1 cellular context compared by ENCODE assay signal in genomic region chr17:58692239-58693055, GRCh38.
A peak's percentile ranks its signal among the peaks of the same experiment; 100 is the strongest.
TF ChIP-seq lines count a peak whose summit lies in the region.

Gene RAD51C (plus strand): TSS chr17:58692602. CDS start chr17:58692644, 42 bp downstream.

TF ChIP-seq in WTC11, 78 proteins besides CTCF, POLR2A, EP300 and RAD21 (continued from another document):
- TF ChIP-seq NFE2L1 (CRISPR knock-in tag; IDR thresholded peaks at IDR 0.05) (peak; percentile 72; the same call in 1 of the 2 replicates), ZNF425 (CRISPR knock-in tag; conservative IDR thresholded peaks at IDR 0.05) (no peak), NR1H2 (CRISPR knock-in tag; IDR thresholded peaks at IDR 0.05) (peak; percentile 80; the same call in 1 of the 2 replicates), EMX1 (CRISPR knock-in tag; IDR thresholded peaks at IDR 0.05) (no peak), ATF2 (CRISPR knock-in tag; IDR thresholded peaks at IDR 0.05; ENCODE audit: borderline replicate concordance, low read depth) (0 out of 2 replicates have a peak, but pooled peaks have one; percentile 17), ZNF532 (CRISPR knock-in tag; IDR thresholded peaks at IDR 0.05; ENCODE audit: borderline replicate concordance) (peak; percentile 79; the same call in 1 of the 2 replicates), HMGA2 (CRISPR knock-in tag; IDR thresholded peaks at IDR 0.05) (no peak), ZNF281 (CRISPR knock-in tag; IDR thresholded peaks at IDR 0.05) (peak; percentile 47; the same call in 1 of the 2 replicates), USF1 (CRISPR knock-in tag; IDR thresholded peaks at IDR 0.05) (peak; percentile 17; the same call in 1 of the 2 replicates), CREM (CRISPR knock-in tag; IDR thresholded peaks at IDR 0.05) (peak; percentile 83; the same call in 1 of the 2 replicates), SP1 (CRISPR knock-in tag; conservative IDR thresholded peaks at IDR 0.05) (peak; percentile 59), ZNF121 (CRISPR knock-in tag; IDR thresholded peaks at IDR 0.05) (no peak), MAX (CRISPR knock-in tag; IDR thresholded peaks at IDR 0.05) (peak; percentile 94), ETV6 (CRISPR knock-in tag; IDR thresholded peaks at IDR 0.05) (peak; percentile 92), TEAD1 (CRISPR knock-in tag; IDR thresholded peaks at IDR 0.05) (peak; percentile 44; the same call in 1 of the 2 replicates), FOXP4 (CRISPR knock-in tag; IDR thresholded peaks at IDR 0.05) (0 out of 2 replicates have a peak, but pooled peaks have one; percentile 57), E2F4 (CRISPR knock-in tag; IDR thresholded peaks at IDR 0.05; ENCODE audit: borderline replicate concordance, low read depth) (peak; percentile 81; the same call in 1 of the 2 replicates), IRF1 (CRISPR knock-in tag; IDR thresholded peaks at IDR 0.05) (peak; percentile 67; the same call in 1 of the 2 replicates)
TF ChIP-seq in WTC11: peak in this region for 23.
